In the genomic region with DNA sequence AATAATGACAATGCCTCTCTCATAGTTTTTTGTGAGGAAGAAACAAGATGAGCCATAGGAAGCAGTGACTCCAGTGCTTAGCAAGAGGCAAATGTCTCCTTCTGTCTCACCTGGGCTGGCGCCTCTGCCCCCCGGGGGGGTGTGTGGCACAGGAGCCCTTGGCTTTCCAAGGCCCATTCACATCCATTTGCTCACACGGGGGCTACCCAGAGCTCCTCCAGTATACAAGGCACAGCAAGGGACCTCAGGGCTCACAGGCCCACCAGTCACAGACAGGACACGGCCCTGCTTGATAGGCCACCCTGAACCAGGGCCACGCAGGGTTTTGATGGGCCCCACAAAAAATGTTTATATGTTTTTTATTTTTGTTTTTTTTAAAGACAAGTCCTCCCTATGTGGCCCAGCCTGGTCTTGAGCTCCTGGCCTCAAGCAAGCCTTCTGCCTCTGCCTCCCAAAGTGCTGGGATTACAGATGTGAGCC, we compare ENCODE assay signal across 26 cellular contexts. TPM values are rescaled to one million over a fixed set of nuclear protein-coding genes. Genes with fewer than 3 reads are reported as not detected.
DNase-seq lines count a peak whose midpoint lies in the region; FAIRE-seq and TF ChIP-seq lines count a peak whose summit lies in the region.
"Had no signal": no experiment of that assay in that cellular context is flagged by ENCODE, and none has a peak within 500 bp of the region (broad histone marks: within the 10 kb centered on the region; RNA-seq: fewer than 3 reads in every experiment).

No MANE protein-coding gene starts in this region.

- H3K56ac ChIP-seq in H1 (replicated peaks; ENCODE audit: insufficient read length, low read depth, low read length), result no peak overlapping the region

- H2BK20ac ChIP-seq in H1 (ENCODE audit: low read length), result no peak overlapping the region

- H3K36me3 ChIP-seq in H1 (ENCODE audit: control insufficient read depth in 2 of 4, insufficient read depth in 4 of 4, low read length in 3 of 4), result no peaks in the 10 kb centered on the region
- no peaks in the 10 kb centered on the region for H3K36me3 ChIP-seq in osteoblast (ENCODE audit: insufficient read depth, low read length)
- H3K36me3 ChIP-seq in spleen, result no peaks in the 10 kb centered on the region
- H3K36me3 ChIP-seq: BLaER1 treated with 17β-estradiol and CSF1 and Interleukin-3, amounts not matched to agents 10 nM and 100 nM had no signal

- CTCF ChIA-PET in H1 (lab: Charles Lee; ENCODE audit: partially characterized antibody), result interaction anchor here (1.1 to 16.4 kb wide), 6 partner anchors 10 to 89 kb away, joined by 3 to 196 read pairs (median 22); no protein-coding TSS in a partner anchor

- H3K4me2 ChIP-seq in H1 (ENCODE audit: insufficient read depth in 1 of 2, low read depth in 2 of 2, low read length in 2 of 2) (no peak overlapping the region), osteoblast (ENCODE audit: insufficient read depth, low read length) (no peak overlapping the region)
- H3K4me2 ChIP-seq: BLaER1 treated with 17β-estradiol and CSF1 and Interleukin-3, amounts not matched to agents 10 nM and 100 nM had no signal

- H3K9me3 ChIP-seq in H1 (ENCODE audit: insufficient read depth in 2 of 2, low read depth in 1 of 2, low read length in 1 of 2) (no peaks in the 10 kb centered on the region), osteoblast (ENCODE audit: low read depth, low read length) (no peaks in the 10 kb centered on the region), spleen (no peaks in the 10 kb centered on the region)
- H3K9me3 ChIP-seq: BLaER1 treated with 17β-estradiol and CSF1 and Interleukin-3, amounts not matched to agents 10 nM and 100 nM; Caco-2 had no signal

- peak overlapping the region; percentile 44; the same call in 1 of the 2 replicates for H2AFZ ChIP-seq in H1 (ENCODE audit: low read length)
- no peak overlapping the region for H2AFZ ChIP-seq in osteoblast (ENCODE audit: low read length)

- no peak overlapping the region for H4K5ac ChIP-seq in H1 (ENCODE audit: insufficient read length, low read depth, low read length)

- peaks cover 0 to 5% (median 1%) of the 10 kb centered on the region in 4 experiments; a peak in 4 of 7 replicates for H3K4me1 ChIP-seq in H1 (replicated peaks in 1 of 4; ENCODE audit: control insufficient read depth in 3 of 4, insufficient read depth in 4 of 4, low read length in 3 of 4)
- no peaks in the 10 kb centered on the region for H3K4me1 ChIP-seq in osteoblast (ENCODE audit: insufficient read depth, low read length)
- peaks cover 0 to 3% (median 0%) of the 10 kb centered on the region in 6 donors for H3K4me1 ChIP-seq in spleen

- H3K27me3 ChIP-seq in H1 (replicated peaks in 1 of 4; ENCODE audit: control insufficient read depth in 3 of 4, extremely low read depth in 1 of 4, insufficient read depth in 3 of 4, low read length in 3 of 4) (no peaks in the 10 kb centered on the region), osteoblast (ENCODE audit: insufficient read depth, low read length) (peaks cover 10% of the 10 kb centered on the region), spleen (replicated peaks in 1 of 7) (peaks cover 0 to 13% (median 4%) of the 10 kb centered on the region in 7 donors)
- H3K27me3 ChIP-seq: BLaER1 treated with 17β-estradiol and CSF1 and Interleukin-3, amounts not matched to agents 10 nM and 100 nM had no signal

- no peak for TF ChIP-seq RAD21 in H1 (IDR thresholded peaks at IDR 0.05 in 1 of 2, conservative IDR thresholded peaks at IDR 0.05 in 1 of 2; ENCODE audit: low read depth in 2 of 2, low read length in 2 of 2)

- H3K23ac ChIP-seq in H1 (ENCODE audit: insufficient read length), result no peak overlapping the region

- H2BK12ac ChIP-seq in H1 (ENCODE audit: low read depth, low read length), result no peak overlapping the region

- no peak overlapping the region for H2BK120ac ChIP-seq in H1 (replicated peaks; ENCODE audit: low read depth, low read length)

- H3K79me2 ChIP-seq in H1 (ENCODE audit: control insufficient read depth in 1 of 2, insufficient read depth in 2 of 2, low read length in 2 of 2) (no peaks in the 10 kb centered on the region), osteoblast (ENCODE audit: insufficient read depth, low read length) (no peaks in the 10 kb centered on the region)

- no peaks in the 10 kb centered on the region for H3K23me2 ChIP-seq in H1 (ENCODE audit: low read depth, low read length)

- in situ Hi-C loops in GM13976 (cut with MboI; ENCODE audit: low sequenced_read_pairs, unreplicated experiment), result loop anchor here (5.0 to 10.0 kb wide), 2 partner anchors 68 to 141 kb away; no protein-coding TSS in a partner anchor

- intact Hi-C loops in spleen (cut with DNase I; ENCODE audit: low total_unique reads), result loop anchor here (5.0 kb wide), 1 partner anchor 63 kb away; no protein-coding TSS in a partner anchor

- TF ChIP-seq CTCF in H1 (IDR thresholded peaks at IDR 0.05; ENCODE audit: control extremely low read depth in 1 of 3, insufficient read depth in 1 of 3, low read depth in 1 of 3, low read length in 3 of 3) (no peak), osteoblast (IDR thresholded peaks at IDR 0.05; ENCODE audit: extremely low read depth, low read depth, low read length) (no peak), spleen (IDR thresholded peaks at IDR 0.05 in 8 of 11, conservative IDR thresholded peaks at IDR 0.05 in 3 of 11) (no peak), GM20000 (IDR thresholded peaks at IDR 0.05; ENCODE audit: extremely low read depth, missing control alignments) (no peak), GM13976 (IDR thresholded peaks at IDR 0.05; ENCODE audit: borderline replicate concordance, control extremely low read depth, extremely low read depth, insufficient read depth, missing control alignments) (no peak)

- FAIRE-seq in H1 (lab: Jason Lieb, UNC), result no peak
- FAIRE-seq: A204.1, D721Med, GM12878, GM12892, GM19239 had no signal

- no peak overlapping the region for H4K91ac ChIP-seq in H1 (replicated peaks; ENCODE audit: insufficient read length, low read length)

- WGBS in H1 (ENCODE audit: extremely low coverage in 1 of 2, insufficient coverage in 1 of 2, insufficient read length in 1 of 2, insufficient replicate concordance in 2 of 2, low coverage in 1 of 2, low lambda C conversion rate in 2 of 2, missing lambda C conversion rate in 1 of 2), 2 experiments, result 71% methylated on average over 5 of the region's 5 CpGs; no CpG with 5 or more reads in 1 of the 2 experiments
- WGBS in spleen, 5 donors, result 75 to 87% (median 78%) methylated on average over 5 of the region's 5 CpGs

- no peak overlapping the region for H4K8ac ChIP-seq in H1 (ENCODE audit: extremely low read depth, insufficient read depth, low read length)

- no peak overlapping the region for H2AK5ac ChIP-seq in H1 (ENCODE audit: low read depth, low read length)

- no peak overlapping the region for H3K4ac ChIP-seq in H1 (replicated peaks; ENCODE audit: insufficient read length, low read depth, low read length)

- no peak for TF ChIP-seq EP300 in H1 (IDR thresholded peaks at IDR 0.05; ENCODE audit: borderline replicate concordance in 1 of 2, low read depth in 2 of 2, low read length in 2 of 2)

- H2BK15ac ChIP-seq in H1 (ENCODE audit: low read length), result no peak overlapping the region

- no peak for DNase-seq in H1 (ENCODE audit: low read depth in 1 of 2, low spot score in 2 of 2)
- DNase-seq in osteoblast (ENCODE audit: insufficient read length, low spot score, missing footprints), result peak; percentile 36
- peak; percentile 36 for DNase-seq in spleen
- no peak for DNase-seq in GM20000 (ENCODE audit: low spot score)
- no peak for DNase-seq in mesenteric fat pad (ENCODE audit: low spot score)
- DNase-seq in GM13976 (ENCODE audit: low spot score), result no peak
- no peak for DNase-seq in iPS-NIHi11 (ENCODE audit: low spot score)
- DNase-seq: 8988T; ACHN; Caco-2; Calu3; CD4-positive, alpha-beta T cell; CD8-positive, alpha-beta T cell; DMS79 treated with DMSO at 0.1 percent for 48 hours; GDM1 had no signal

- H4K20me1 ChIP-seq in H1 (replicated peaks in 1 of 2; ENCODE audit: control insufficient read depth in 1 of 2, insufficient read depth in 2 of 2, low read length in 2 of 2), result no peaks in the 10 kb centered on the region
- no peaks in the 10 kb centered on the region for H4K20me1 ChIP-seq in osteoblast (ENCODE audit: insufficient read depth, low read length)
- H4K20me1 ChIP-seq: BLaER1 treated with 17β-estradiol and CSF1 and Interleukin-3, amounts not matched to agents 10 nM and 100 nM had no signal

- H3K18ac ChIP-seq in H1 (ENCODE audit: extremely low read depth, low read length), result no peak overlapping the region

- TF ChIP-seq POLR2A in H1 (IDR thresholded peaks at IDR 0.05; ENCODE audit: control extremely low read depth in 1 of 2, low read depth in 2 of 2, low read length in 2 of 2), result no peak
- TF ChIP-seq POLR2A in spleen (IDR thresholded peaks at IDR 0.05), result no peak

- POLR2A ChIA-PET in H1 (lab: Charles Lee; ENCODE audit: partially characterized antibody), result interaction anchor here (1.2 kb wide), 1 partner anchor 10 kb away, joined by 3 read pairs; no protein-coding TSS in a partner anchor

- H3K9ac ChIP-seq in H1 (replicated peaks in 1 of 4; ENCODE audit: extremely low read depth in 1 of 4, low read depth in 3 of 4, low read length in 3 of 4), result no peak overlapping the region

- H3K4me3 ChIP-seq in H1 (ENCODE audit: extremely low read depth in 1 of 4, insufficient read depth in 2 of 4, low read depth in 3 of 4, low read length in 4 of 4) (no peak overlapping the region), osteoblast (ENCODE audit: insufficient read depth, low read length) (no peak overlapping the region), spleen (no peak overlapping the region)
- H3K4me3 ChIP-seq: BLaER1 treated with 17β-estradiol and CSF1 and Interleukin-3, amounts not matched to agents 10 nM and 100 nM; GM12878 had no signal

- H3K27ac ChIP-seq in H1 (ENCODE audit: low read depth, low read length) (no peak overlapping the region), osteoblast (ENCODE audit: low read depth, low read length) (no peak overlapping the region), spleen (no peak overlapping the region)
- H3K27ac ChIP-seq: BLaER1 treated with 17β-estradiol and CSF1 and Interleukin-3, amounts not matched to agents 10 nM and 100 nM; C4-2B had no signal

- no peak overlapping the region for H3K14ac ChIP-seq in H1 (ENCODE audit: insufficient read length)

- H2BK5ac ChIP-seq in H1 (ENCODE audit: low read depth, low read length), result no peak overlapping the region

- H3K79me1 ChIP-seq in H1 (ENCODE audit: low read depth, low read length), result no peaks in the 10 kb centered on the region

RNA-seq across cellular contexts. Expression of gene EHD4, which starts 21.9 kb away (rescaled TPM):
- total RNA-seq in H1 (2021; fragmentation: NEBNext Ultra II Directional; extraction: Animal tissue kit (Norgen Biotek cat#: 25700)), result 24.5 and 25.6 TPM in 2 replicates
- 17.5 and 19.8 TPM in 2 replicates for polyA plus RNA-seq in H1 (2011; rRNA removed)
- 18.3 TPM for polyA plus RNA-seq in H1 (2011; cell fraction: cytosol; rRNA removed)
- polyA plus RNA-seq in H1 (2011; cell fraction: nucleus; rRNA removed), result 17.6 TPM
- 17.4 to 19.9 TPM (median 19.3 TPM) in 4 replicates for polyA plus RNA-seq in H1 (2012, experiment 1 of 2)
- polyA plus RNA-seq in H1 (2012, experiment 2 of 2), result 19.4 TPM
- polyA plus RNA-seq in H1 (2013, experiment 1 of 2), result 12.8 TPM
- polyA plus RNA-seq in H1 (2013, experiment 2 of 2), result 13.5 TPM
- polyA minus RNA-seq in H1 (2011; rRNA and poly(A)+ RNA removed), result 23.8 TPM in 2 replicates
- polyA minus RNA-seq in H1 (2011; cell fraction: cytosol; rRNA and poly(A)+ RNA removed), result 16.7 TPM
- 25.9 TPM for polyA minus RNA-seq in H1 (2011; cell fraction: nucleus; rRNA and poly(A)+ RNA removed)
- 15.9 and 18.0 TPM in 2 replicates for total RNA-seq in osteoblast
- total RNA-seq in spleen, result 10 to 100 TPM; 20.4 to 33.2 (median 22.1) TPM
- polyA plus RNA-seq in spleen, result 1 to 10 TPM; 5.5 to 9.7 (median 7.7) TPM
- total RNA-seq in mesenteric fat pad, result 35.7 TPM

RNA-seq across cellular contexts. Expression of gene PLA2G4E, which starts 26.6 kb away (rescaled TPM):
- total RNA-seq in H1 (2021; fragmentation: NEBNext Ultra II Directional; extraction: Animal tissue kit (Norgen Biotek cat#: 25700)), result not detected in 2 replicates
- polyA plus RNA-seq in H1 (2011; rRNA removed) (0.03 TPM in 2 replicates), spleen (not detected)
- polyA plus RNA-seq in H1 (2011; cell fraction: cytosol; rRNA removed), result not detected
- polyA plus RNA-seq in H1 (2011; cell fraction: nucleus; rRNA removed), result 0.04 TPM
- polyA plus RNA-seq in H1 (2012, experiment 1 of 2), result not detected in 4 replicates
- not detected for polyA plus RNA-seq in H1 (2012, experiment 2 of 2)
- not detected for polyA plus RNA-seq in H1 (2013, experiment 1 of 2)
- polyA plus RNA-seq in H1 (2013, experiment 2 of 2), result 0.04 TPM
- polyA minus RNA-seq in H1 (2011; rRNA and poly(A)+ RNA removed), result not detected in 2 replicates
- polyA minus RNA-seq in H1 (2011; cell fraction: cytosol; rRNA and poly(A)+ RNA removed), result not detected
- polyA minus RNA-seq in H1 (2011; cell fraction: nucleus; rRNA and poly(A)+ RNA removed), result not detected
- total RNA-seq in osteoblast (not detected in 2 replicates), spleen (not detected), mesenteric fat pad (not detected)
- total RNA-seq: A673; CD4-positive, alpha-beta T cell; CD8-positive, alpha-beta T cell; G401 had no signal
- polyA plus RNA-seq: AG04450, BJ had no signal

Comparison
In these comparisons a context has a peak if more than half of its experiments do, and no peak if none do; other contexts are left out.
1. DNase-seq: peak in osteoblast (single experiment) and spleen (single experiment); none in H1 (0 of 2), GM20000 (single experiment), mesenteric fat pad (single experiment), GM13976 (single experiment) and iPS-NIHi11 (single experiment).